Comparison of ENCODE assay signal across 1 cellular context in genomic region chr3:113245775-113246174, GRCh38.
TF ChIP-seq lines count a peak whose summit lies in the region.

No MANE protein-coding gene starts in this region.

TF ChIP-seq in HepG2, 621 proteins besides CTCF, POLR2A, EP300 and RAD21 (continued from another document):
- TF ChIP-seq ZNF142 (CRISPR knock-in tag; IDR thresholded peaks at IDR 0.05): no peak
- no peak for TF ChIP-seq ERF (CRISPR knock-in tag; IDR thresholded peaks at IDR 0.05)
- no peak for TF ChIP-seq ZNF547 (CRISPR knock-in tag; IDR thresholded peaks at IDR 0.05)
- TF ChIP-seq ZNF264 (CRISPR knock-in tag; IDR thresholded peaks at IDR 0.05): no peak
- no peak for TF ChIP-seq HNRNPL (IDR thresholded peaks at IDR 0.05; ENCODE audit: low read depth, low read length)
- no peak for TF ChIP-seq DNMT3B (CRISPR knock-in tag; conservative IDR thresholded peaks at IDR 0.05)
